Comparison of ENCODE assay signal across 1 cellular context in the genomic region with DNA sequence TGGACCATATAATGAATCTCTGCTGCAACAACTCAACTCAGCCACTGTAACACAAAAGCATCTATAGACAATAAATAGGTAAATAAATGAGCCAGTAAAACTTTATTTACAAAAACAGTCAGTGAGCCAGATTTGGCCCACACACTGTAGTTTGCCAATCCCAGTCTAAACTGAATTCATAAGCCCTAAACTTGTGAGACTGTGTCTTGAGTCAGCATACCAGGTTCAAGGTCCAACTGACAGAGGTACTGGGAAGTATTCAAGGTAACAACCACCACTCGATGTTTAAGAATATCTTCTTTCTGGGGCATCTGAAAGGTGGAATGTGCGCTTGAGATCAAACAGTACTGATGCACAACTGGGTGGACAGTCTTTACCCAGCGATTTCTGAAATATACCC.
TF ChIP-seq lines count a peak whose summit lies in the region.

No MANE protein-coding gene starts in this region.

TF ChIP-seq in HepG2, 621 proteins besides CTCF, POLR2A, EP300 and RAD21 (continued from another document):
- TF ChIP-seq HMGA1 (CRISPR knock-in tag; conservative IDR thresholded peaks at IDR 0.05) (no peak), CCAR2 (optimal IDR thresholded peaks at IDR 0.05; ENCODE audit: low read depth, low read length) (no peak)
